17 cellular contexts compared by ENCODE assay signal in the genomic region with DNA sequence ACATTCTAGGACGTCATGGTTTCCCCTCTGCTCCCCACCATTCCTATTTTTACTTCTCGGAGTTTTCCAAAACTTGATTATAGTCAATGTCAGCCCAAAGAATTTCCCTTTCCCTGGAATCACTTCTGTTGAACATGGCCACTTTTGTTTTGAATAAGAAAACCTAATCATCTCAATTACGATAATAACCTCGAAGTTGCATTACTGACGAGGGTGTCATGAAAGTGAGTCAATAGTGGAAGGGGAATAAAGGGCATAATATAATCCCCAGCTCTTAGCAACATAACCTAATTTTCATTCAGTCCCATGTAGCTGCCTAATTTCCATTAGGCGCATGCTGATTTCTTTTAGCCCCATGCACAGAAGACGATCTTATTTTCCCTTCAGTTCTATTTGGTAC. TPM values are rescaled to one million over a fixed set of nuclear protein-coding genes. Genes with fewer than 3 reads are reported as not detected.
A peak's percentile ranks its signal among the peaks of the same experiment; 100 is the strongest.
DNase-seq lines count a peak whose midpoint lies in the region; ATAC-seq, FAIRE-seq and TF ChIP-seq lines count a peak whose summit lies in the region.
"Had no signal": no experiment of that assay in that cellular context is flagged by ENCODE, and none has a peak within 500 bp of the region (broad histone marks: within the 10 kb centered on the region; RNA-seq: fewer than 3 reads in every experiment).

No MANE protein-coding gene starts in this region.

- H3K9ac ChIP-seq in OCI-LY3 (ENCODE audit: low read length), result no peak overlapping the region

- intact Hi-C loops in pancreas (cut with DNase I), result no loop called here

- H3K36me3 Mint-ChIP-seq in HFFc6 (ENCODE audit: low read depth), result no peaks in the 10 kb centered on the region
- no peaks in the 10 kb centered on the region for H3K36me3 Mint-ChIP-seq in activated CD8-positive, alpha-beta memory T cell treated with anti-CD3 and anti-CD28 coated beads, Interleukin-2, amount 10 ng/mL, durations not matched to agents 7 days and 5 days
- H3K36me3 Mint-ChIP-seq: CD4-positive, alpha-beta memory T cell had no signal

- H3K27ac ChIP-seq in OCI-LY3 (ENCODE audit: low read length), result no peak overlapping the region
- peak overlapping the region; percentile 3 for H3K27ac ChIP-seq in osteoblast (ENCODE audit: low read depth, low read length)
- no peak overlapping the region for H3K27ac ChIP-seq in pancreas

- H3K79me2 ChIP-seq in OCI-LY3 (ENCODE audit: low read length) (no peaks in the 10 kb centered on the region), osteoblast (ENCODE audit: insufficient read depth, low read length) (no peaks in the 10 kb centered on the region)

- no peaks in the 10 kb centered on the region for H3K9me3 Mint-ChIP-seq in HFFc6
- no peaks in the 10 kb centered on the region for H3K9me3 Mint-ChIP-seq in activated CD8-positive, alpha-beta memory T cell treated with anti-CD3 and anti-CD28 coated beads, Interleukin-2, amount 10 ng/mL, durations not matched to agents 7 days and 5 days (ENCODE audit: low read depth)

- CTCF ChIA-PET in activated CD8-positive, alpha-beta memory T cell treated with anti-CD3 and anti-CD28 coated beads, Interleukin-2, amount 10 ng/mL, durations not matched to agents 7 days and 5 days (lab: Charles Lee), result no interaction called here

- H3K27me3 Mint-ChIP-seq in HFFc6 (ENCODE audit: insufficient read depth), result peaks cover 1% of the 10 kb centered on the region
- peaks cover 70% of the 10 kb centered on the region for H3K27me3 Mint-ChIP-seq in activated CD8-positive, alpha-beta memory T cell treated with anti-CD3 and anti-CD28 coated beads, Interleukin-2, amount 10 ng/mL, durations not matched to agents 7 days and 5 days
- H3K27me3 Mint-ChIP-seq: CD4-positive, alpha-beta memory T cell had no signal

- TF ChIP-seq CTCF in HFFc6 (IDR thresholded peaks at IDR 0.05) (no peak), OCI-LY3 (IDR thresholded peaks at IDR 0.05; ENCODE audit: low read depth, low read length) (no peak), bronchial epithelial cell (IDR thresholded peaks at IDR 0.05; ENCODE audit: insufficient read depth, low read length, severe bottlenecking) (no peak), osteoblast (IDR thresholded peaks at IDR 0.05; ENCODE audit: extremely low read depth, low read depth, low read length) (no peak), pancreas (IDR thresholded peaks at IDR 0.05) (no peak)

- H3K4me2 ChIP-seq in OCI-LY3 (ENCODE audit: low read length) (peak overlapping the region; percentile 47), osteoblast (ENCODE audit: insufficient read depth, low read length) (peak overlapping the region; percentile 20)

- no peak for ATAC-seq in activated CD8-positive, alpha-beta memory T cell treated with anti-CD3 and anti-CD28 coated beads, Interleukin-2, amount 10 ng/mL, durations not matched to agents 7 days and 5 days
- ATAC-seq in HG03432 (IDR thresholded peaks at IDR 0.05; ENCODE audit: unreplicated experiment) (no peak), pancreas (no peak)

- FAIRE-seq in bronchial epithelial cell (lab: Jason Lieb, UNC), result no peak
- FAIRE-seq in pancreas (lab: Jason Lieb, UNC), result no peak

- H3K4me1 ChIP-seq in OCI-LY3 (ENCODE audit: low read length) (peaks cover 13% of the 10 kb centered on the region), osteoblast (ENCODE audit: insufficient read depth, low read length) (peaks cover 50% of the 10 kb centered on the region), pancreas (peaks cover 5 to 26% (median 10%) of the 10 kb centered on the region in 3 donors)

- DNase-seq in HFFc6, result no peak
- peak; percentile 13 for DNase-seq in bronchial epithelial cell (ENCODE audit: low read depth)
- no peak for DNase-seq in osteoblast (ENCODE audit: insufficient read length, low spot score, missing footprints)
- DNase-seq in activated CD8-positive, alpha-beta memory T cell treated with anti-CD3 and anti-CD28 coated beads, Interleukin-2, amount 10 ng/mL, durations not matched to agents 7 days and 5 days, result no peak
- DNase-seq in ecto neural progenitor cell (ENCODE audit: low spot score), result no peak
- no peak for DNase-seq in pancreas
- DNase-seq: CD4-positive, alpha-beta memory T cell; DMS79; KBM-7; NCI-H1048; NCI-H1436 treated with DMSO at 0.1 percent for 48 hours; NCI-H2081 treated with DMSO at 0.1 percent for 48 hours; RPMI8226; SIG-M5 had no signal

- H3K4me3 ChIP-seq in OCI-LY3 (ENCODE audit: low read length) (no peak overlapping the region), bronchial epithelial cell (ENCODE audit: low read depth, low read length) (no peak overlapping the region), osteoblast (ENCODE audit: insufficient read depth, low read length) (no peak overlapping the region), pancreas (no peak overlapping the region)
- H3K4me3 ChIP-seq: HAP-1 had no signal

- H3K27me3 ChIP-seq in OCI-LY3 (ENCODE audit: low read depth, low read length) (peaks cover 62% of the 10 kb centered on the region), bronchial epithelial cell (ENCODE audit: control insufficient read depth, insufficient read depth, low read length) (no peaks in the 10 kb centered on the region), osteoblast (ENCODE audit: insufficient read depth, low read length) (no peaks in the 10 kb centered on the region), pancreas (no peaks in the 10 kb centered on the region)

- H3K4me3 Mint-ChIP-seq in HFFc6, result no peak overlapping the region; the same call in 1 of the 2 replicates
- no peak overlapping the region for H3K4me3 Mint-ChIP-seq in activated CD8-positive, alpha-beta memory T cell treated with anti-CD3 and anti-CD28 coated beads, Interleukin-2, amount 10 ng/mL, durations not matched to agents 7 days and 5 days

- H2AFZ ChIP-seq in OCI-LY3 (ENCODE audit: low read depth, low read length) (no peak overlapping the region), osteoblast (ENCODE audit: low read length) (peak overlapping the region; percentile 25)

- H4K20me1 ChIP-seq in OCI-LY3 (ENCODE audit: insufficient read depth, low read length) (no peaks in the 10 kb centered on the region), osteoblast (ENCODE audit: insufficient read depth, low read length) (no peaks in the 10 kb centered on the region)

- no peaks in the 10 kb centered on the region for H3K36me3 ChIP-seq in OCI-LY3 (replicated peaks; ENCODE audit: low read depth, low read length)
- no peaks in the 10 kb centered on the region for H3K36me3 ChIP-seq in bronchial epithelial cell (ENCODE audit: control insufficient read depth, insufficient read depth, low read length)
- H3K36me3 ChIP-seq in osteoblast (ENCODE audit: insufficient read depth, low read length), result no peaks in the 10 kb centered on the region
- H3K36me3 ChIP-seq in pancreas, result no peaks in the 10 kb centered on the region
- H3K36me3 ChIP-seq: HAP-1 had no signal

- WGBS in pancreas, 2 donors, result 89 to 95% methylated on average over 7 of the region's 7 CpGs

- H3K27ac Mint-ChIP-seq in HFFc6, result peak overlapping the region; percentile 47
- no peak overlapping the region for H3K27ac Mint-ChIP-seq in activated CD8-positive, alpha-beta memory T cell treated with anti-CD3 and anti-CD28 coated beads, Interleukin-2, amount 10 ng/mL, durations not matched to agents 7 days and 5 days

- H3K9me3 ChIP-seq in OCI-LY3 (ENCODE audit: insufficient read depth, low read length) (no peaks in the 10 kb centered on the region), osteoblast (ENCODE audit: low read depth, low read length) (no peaks in the 10 kb centered on the region), pancreas (no peaks in the 10 kb centered on the region)
- H3K9me3 ChIP-seq: HAP-1 had no signal

- H3K4me1 Mint-ChIP-seq in HFFc6 (ENCODE audit: low read depth), result peaks cover 63% of the 10 kb centered on the region
- peaks cover 26% of the 10 kb centered on the region for H3K4me1 Mint-ChIP-seq in activated CD8-positive, alpha-beta memory T cell treated with anti-CD3 and anti-CD28 coated beads, Interleukin-2, amount 10 ng/mL, durations not matched to agents 7 days and 5 days

RNA-seq across cellular contexts. Expression of gene RAPH1, which starts 51.0 kb away (rescaled TPM):
- total RNA-seq in HFFc6 (2021; fragmentation: NEBNext Ultra II Directional; extraction: Animal tissue kit (Norgen Biotek cat#: 25700)), result 10 to 100 TPM; 40.9 to 49.5 (median 46.9) TPM
- total RNA-seq in bronchial epithelial cell (15.3 and 19.5 TPM in 2 replicates), osteoblast (46.9 and 57.2 TPM in 2 replicates), pancreas (10 to 100 TPM in 5 of 6 donors, 1 to 10 TPM in 1; 7.6 to 19.2 (median 13.7) TPM)
- total RNA-seq in activated CD8-positive, alpha-beta memory T cell treated with anti-CD3 and anti-CD28 coated beads, Interleukin-2, amount 10 ng/mL, durations not matched to agents 7 days and 5 days, result under 1 TPM; 0.16 to 0.73 TPM
- 1 to 10 TPM; 2.3 to 3.7 TPM for polyA plus RNA-seq in pancreas
